30 cellular contexts compared by ENCODE assay signal in the genomic region with DNA sequence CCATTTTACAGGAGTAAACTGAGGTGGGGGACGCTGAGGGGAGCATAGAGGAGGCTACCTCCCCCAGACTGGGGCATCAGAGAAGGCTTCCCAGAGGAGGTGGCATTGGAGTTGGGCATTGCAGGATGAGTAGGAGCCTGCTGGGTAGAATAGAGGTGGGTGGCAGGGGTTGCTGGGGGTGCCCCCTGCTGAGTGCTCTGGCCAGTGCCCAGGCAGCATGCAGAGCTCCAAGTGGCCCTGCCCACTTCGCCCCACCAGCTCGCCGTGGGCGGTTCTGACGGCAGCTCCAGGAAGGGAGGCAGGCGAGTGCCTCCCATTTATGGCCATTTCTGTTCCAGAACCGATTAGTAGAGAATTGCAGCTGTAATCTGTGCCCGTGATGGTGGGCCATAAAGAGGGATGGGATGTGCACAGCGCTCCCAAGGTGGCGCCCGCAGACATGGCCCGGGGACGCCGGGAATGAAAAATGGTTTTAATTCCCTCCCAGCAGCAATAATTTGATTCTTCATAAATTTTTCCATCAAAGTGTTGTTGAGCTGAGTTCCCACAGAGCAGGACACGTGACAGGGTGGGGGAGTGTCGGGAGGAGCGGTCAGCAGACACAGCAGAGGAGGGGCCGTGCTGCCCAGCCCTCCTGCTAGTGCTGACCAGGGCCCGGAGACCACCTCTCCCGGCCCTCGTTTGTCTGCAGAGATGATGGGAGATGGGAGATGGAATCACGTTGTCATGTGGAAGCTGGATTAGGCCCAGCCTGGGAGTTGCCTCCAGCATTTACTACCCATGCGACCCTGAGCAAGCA.
"Had no signal": no experiment of that assay in that cellular context is flagged by ENCODE, and none has a peak within 500 bp of the region (broad histone marks: within the 10 kb centered on the region; RNA-seq: fewer than 3 reads in every experiment).

No MANE protein-coding gene starts in this region.

- H3K9me3 ChIP-seq: left ventricle myocardium inferior, right atrium auricular region, tibial artery, upper lobe of right lung had no signal

- H3K4me3 ChIP-seq: left ventricle myocardium inferior, right atrium auricular region, smooth muscle cell, tibial artery, upper lobe of right lung had no signal

- H3K4me3 Mint-ChIP-seq: activated CD4-positive, alpha-beta memory T cell treated with anti-CD3 and anti-CD28 coated beads, Interleukin-2, amount 10 ng/mL, durations not matched to agents 7 days and 5 days; activated CD4-positive, alpha-beta T cell treated with anti-CD3 and anti-CD28 coated beads, Interleukin-2, amount 10 ng/mL, durations not matched to agents 7 days and 5 days; activated naive CD4-positive, alpha-beta T cell treated with anti-CD3 and anti-CD28 coated beads, Interleukin-2, amount 10 ng/mL, durations not matched to agents 7 days and 5 days; activated naive CD8-positive, alpha-beta T cell treated with anti-CD3 and anti-CD28 coated beads, Interleukin-2, amount 50 U/mL, for 24 hours; activated T-cell treated with anti-CD3 and anti-CD28 coated beads, Interleukin-2, amount 50 U/mL, for 24 hours; endodermal cell; neural crest cell; stimulated activated memory B cell treated with anti-CD40 and anti-IgM and Interleukin-4, amounts not matched to agents 10 μg/mL and 1 μg/mL and 100 μg/mL, for 72 hours; stimulated activated naive CD8-positive, alpha-beta T cell treated with anti-CD3 and anti-CD28 coated beads, Interleukin-15, amount 100 ng/mL, for 72 hours; WTC11 had no signal

- H3K4me2 ChIP-seq: smooth muscle cell had no signal

- DNase-seq: activated CD4-positive, alpha-beta memory T cell treated with anti-CD3 and anti-CD28 coated beads, Interleukin-2, amount 10 ng/mL, durations not matched to agents 7 days and 5 days; activated CD4-positive, alpha-beta T cell treated with anti-CD3 and anti-CD28 coated beads for 1 hour; activated CD4-positive, alpha-beta T cell treated with anti-CD3 and anti-CD28 coated beads, Interleukin-2, amount 10 ng/mL, durations not matched to agents 7 days and 5 days; activated CD8-positive, alpha-beta memory T cell treated with anti-CD3 and anti-CD28 coated beads, Interleukin-2, amount 50 U/mL, for 48 hours; activated gamma-delta T cell; activated naive CD4-positive, alpha-beta T cell treated with anti-CD3 and anti-CD28 coated beads, Interleukin-2, amount 10 ng/mL, durations not matched to agents 7 days and 5 days; activated naive CD8-positive, alpha-beta T cell treated with anti-CD3 and anti-CD28 coated beads, Interleukin-2, amount 50 U/mL, for 24 hours; activated T-cell treated with anti-CD3 and anti-CD28 coated beads, Interleukin-2, amount 50 U/mL, for 24 hours; amygdala; caudate nucleus; foreskin fibroblast; head of caudate nucleus; kidney glomerular epithelial cell; left ventricle myocardium inferior; mammary epithelial cell; stimulated activated CD4-positive, alpha-beta T cell treated with anti-CD3 and anti-CD28 coated beads, Interleukin-1b, Interleukin-23, amount 100 ng/mL, for 48 hours; stimulated activated CD4-positive, alpha-beta T cell treated with anti-CD3 and anti-CD28 coated beads, Interleukin-4, amount 100 ng/mL, for 4 hours; stimulated activated CD8-positive, alpha-beta memory T cell treated with anti-CD3 and anti-CD28 coated beads, Interleukin-4, amount 100 ng/mL, for 48 hours; stimulated activated naive CD8-positive, alpha-beta T cell treated with anti-CD3 and anti-CD28 coated beads, Interleukin-15, amount 100 ng/mL, for 72 hours; substantia nigra; T-helper 2 cell; tibial artery; upper lobe of right lung had no signal

- H3K36me3 ChIP-seq: left ventricle myocardium inferior, right atrium auricular region, upper lobe of right lung had no signal

- H3K36me3 Mint-ChIP-seq: activated naive CD4-positive, alpha-beta T cell treated with anti-CD3 and anti-CD28 coated beads, Interleukin-2, amount 10 ng/mL, durations not matched to agents 7 days and 5 days; stimulated activated memory B cell treated with anti-CD40 and anti-IgM and Interleukin-4, amounts not matched to agents 10 μg/mL and 1 μg/mL and 100 μg/mL, for 72 hours; WTC11 had no signal

- H3K4me1 Mint-ChIP-seq: activated CD4-positive, alpha-beta memory T cell treated with anti-CD3 and anti-CD28 coated beads, Interleukin-2, amount 10 ng/mL, durations not matched to agents 7 days and 5 days; activated CD4-positive, alpha-beta T cell treated with anti-CD3 and anti-CD28 coated beads, Interleukin-2, amount 10 ng/mL, durations not matched to agents 7 days and 5 days; activated naive CD4-positive, alpha-beta T cell treated with anti-CD3 and anti-CD28 coated beads, Interleukin-2, amount 10 ng/mL, durations not matched to agents 7 days and 5 days; activated naive CD8-positive, alpha-beta T cell treated with anti-CD3 and anti-CD28 coated beads, Interleukin-2, amount 50 U/mL, for 24 hours; stimulated activated memory B cell treated with anti-CD40 and anti-IgM and Interleukin-4, amounts not matched to agents 10 μg/mL and 1 μg/mL and 100 μg/mL, for 72 hours had no signal

- H3K9me3 Mint-ChIP-seq: activated CD4-positive, alpha-beta memory T cell treated with anti-CD3 and anti-CD28 coated beads, Interleukin-2, amount 10 ng/mL, durations not matched to agents 7 days and 5 days; activated CD4-positive, alpha-beta T cell treated with anti-CD3 and anti-CD28 coated beads, Interleukin-2, amount 10 ng/mL, durations not matched to agents 7 days and 5 days; activated naive CD4-positive, alpha-beta T cell treated with anti-CD3 and anti-CD28 coated beads, Interleukin-2, amount 10 ng/mL, durations not matched to agents 7 days and 5 days; activated naive CD8-positive, alpha-beta T cell treated with anti-CD3 and anti-CD28 coated beads, Interleukin-2, amount 50 U/mL, for 24 hours; activated T-cell treated with anti-CD3 and anti-CD28 coated beads, Interleukin-2, amount 50 U/mL, for 24 hours; endodermal cell; neural crest cell; stimulated activated memory B cell treated with anti-CD40 and anti-IgM and Interleukin-4, amounts not matched to agents 10 μg/mL and 1 μg/mL and 100 μg/mL, for 72 hours; stimulated activated naive CD8-positive, alpha-beta T cell treated with anti-CD3 and anti-CD28 coated beads, Interleukin-15, amount 100 ng/mL, for 72 hours; WTC11 had no signal

- H3K27ac ChIP-seq: left ventricle myocardium inferior, right atrium auricular region, tibial artery, upper lobe of right lung had no signal

- H3K27ac Mint-ChIP-seq: activated CD4-positive, alpha-beta memory T cell treated with anti-CD3 and anti-CD28 coated beads, Interleukin-2, amount 10 ng/mL, durations not matched to agents 7 days and 5 days; activated CD4-positive, alpha-beta T cell treated with anti-CD3 and anti-CD28 coated beads, Interleukin-2, amount 10 ng/mL, durations not matched to agents 7 days and 5 days; activated naive CD4-positive, alpha-beta T cell treated with anti-CD3 and anti-CD28 coated beads, Interleukin-2, amount 10 ng/mL, durations not matched to agents 7 days and 5 days; activated naive CD8-positive, alpha-beta T cell treated with anti-CD3 and anti-CD28 coated beads, Interleukin-2, amount 50 U/mL, for 24 hours; activated T-cell treated with anti-CD3 and anti-CD28 coated beads, Interleukin-2, amount 50 U/mL, for 24 hours; endodermal cell; stimulated activated memory B cell treated with anti-CD40 and anti-IgM and Interleukin-4, amounts not matched to agents 10 μg/mL and 1 μg/mL and 100 μg/mL, for 72 hours; stimulated activated naive CD8-positive, alpha-beta T cell treated with anti-CD3 and anti-CD28 coated beads, Interleukin-15, amount 100 ng/mL, for 72 hours; WTC11 had no signal

- ATAC-seq: activated naive CD8-positive, alpha-beta T cell treated with anti-CD3 and anti-CD28 coated beads, Interleukin-2, amount 50 U/mL, for 24 hours; esophagus mucosa; stimulated activated memory B cell treated with anti-CD40 and anti-IgM and Interleukin-4, amounts not matched to agents 10 μg/mL and 1 μg/mL and 100 μg/mL, for 72 hours; upper lobe of right lung had no signal

- H3K4me1 ChIP-seq: left ventricle myocardium inferior, right atrium auricular region, tibial artery, upper lobe of right lung had no signal
